ENCODE assay signal across 1 cellular context in the genomic region with DNA sequence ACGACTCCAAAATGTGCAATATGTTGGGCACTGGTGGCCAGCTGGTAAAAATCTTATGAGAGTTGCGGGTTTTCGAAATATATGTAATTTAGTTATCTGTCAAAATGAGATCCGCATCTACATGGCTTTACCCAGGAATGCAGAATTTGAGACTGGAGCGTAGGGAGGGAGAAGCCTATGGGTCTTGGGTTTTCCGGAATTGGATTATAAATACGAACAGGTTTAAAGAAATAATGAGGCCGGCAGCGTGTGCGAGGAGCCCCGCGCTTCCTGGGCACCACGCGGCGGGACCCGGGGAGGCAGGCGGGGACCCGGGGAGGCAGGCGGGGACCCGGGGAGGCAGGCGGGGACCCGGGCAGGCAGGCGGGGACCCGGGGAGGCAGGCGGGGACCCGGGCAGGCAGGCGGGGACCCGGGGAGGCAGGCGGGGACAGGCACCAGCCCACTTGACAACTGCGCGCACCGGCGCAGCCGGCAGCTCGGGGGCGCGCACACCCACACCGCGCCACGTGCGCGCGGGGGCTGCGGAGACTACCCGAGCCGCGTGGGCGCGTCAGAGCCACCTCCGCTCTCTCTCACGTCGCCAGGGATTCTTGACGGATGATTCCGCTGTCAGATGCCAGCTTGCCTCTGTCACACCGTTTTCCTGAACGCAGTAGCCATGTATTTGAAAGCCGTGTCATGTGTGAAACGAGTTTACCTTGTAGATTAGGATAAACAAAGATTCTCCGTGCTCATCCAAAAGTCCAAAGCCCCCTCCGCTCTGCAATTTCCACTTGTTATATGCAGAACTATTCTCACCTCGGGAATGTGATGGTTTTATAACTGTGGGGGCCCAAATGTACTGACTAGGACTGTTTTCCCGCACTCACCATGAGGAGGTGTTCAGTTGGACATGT.
TF ChIP-seq lines count a peak whose summit lies in the region.

No MANE protein-coding gene starts in this region.

TF ChIP-seq in K562, 482 proteins besides CTCF, POLR2A, EP300 and RAD21 (continued from another document):
- TF ChIP-seq, protein P1, sequence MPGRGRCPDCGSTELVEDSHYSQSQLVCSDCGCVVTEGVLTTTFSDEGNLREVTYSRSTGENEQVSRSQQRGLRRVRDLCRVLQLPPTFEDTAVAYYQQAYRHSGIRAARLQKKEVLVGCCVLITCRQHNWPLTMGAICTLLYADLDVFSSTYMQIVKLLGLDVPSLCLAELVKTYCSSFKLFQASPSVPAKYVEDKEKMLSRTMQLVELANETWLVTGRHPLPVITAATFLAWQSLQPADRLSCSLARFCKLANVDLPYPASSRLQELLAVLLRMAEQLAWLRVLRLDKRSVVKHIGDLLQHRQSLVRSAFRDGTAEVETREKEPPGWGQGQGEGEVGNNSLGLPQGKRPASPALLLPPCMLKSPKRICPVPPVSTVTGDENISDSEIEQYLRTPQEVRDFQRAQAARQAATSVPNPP (IDR thresholded peaks at IDR 0.05; ENCODE audit: borderline replicate concordance, insufficient read depth, insufficient read length): no peak
- TF ChIP-seq, protein P2, sequence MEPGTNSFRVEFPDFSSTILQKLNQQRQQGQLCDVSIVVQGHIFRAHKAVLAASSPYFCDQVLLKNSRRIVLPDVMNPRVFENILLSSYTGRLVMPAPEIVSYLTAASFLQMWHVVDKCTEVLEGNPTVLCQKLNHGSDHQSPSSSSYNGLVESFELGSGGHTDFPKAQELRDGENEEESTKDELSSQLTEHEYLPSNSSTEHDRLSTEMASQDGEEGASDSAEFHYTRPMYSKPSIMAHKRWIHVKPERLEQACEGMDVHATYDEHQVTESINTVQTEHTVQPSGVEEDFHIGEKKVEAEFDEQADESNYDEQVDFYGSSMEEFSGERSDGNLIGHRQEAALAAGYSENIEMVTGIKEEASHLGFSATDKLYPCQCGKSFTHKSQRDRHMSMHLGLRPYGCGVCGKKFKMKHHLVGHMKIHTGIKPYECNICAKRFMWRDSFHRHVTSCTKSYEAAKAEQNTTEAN (CRISPR knock-in tag; IDR thresholded peaks at IDR 0.05): peak; percentile 81
- TF ChIP-seq, protein P3, sequence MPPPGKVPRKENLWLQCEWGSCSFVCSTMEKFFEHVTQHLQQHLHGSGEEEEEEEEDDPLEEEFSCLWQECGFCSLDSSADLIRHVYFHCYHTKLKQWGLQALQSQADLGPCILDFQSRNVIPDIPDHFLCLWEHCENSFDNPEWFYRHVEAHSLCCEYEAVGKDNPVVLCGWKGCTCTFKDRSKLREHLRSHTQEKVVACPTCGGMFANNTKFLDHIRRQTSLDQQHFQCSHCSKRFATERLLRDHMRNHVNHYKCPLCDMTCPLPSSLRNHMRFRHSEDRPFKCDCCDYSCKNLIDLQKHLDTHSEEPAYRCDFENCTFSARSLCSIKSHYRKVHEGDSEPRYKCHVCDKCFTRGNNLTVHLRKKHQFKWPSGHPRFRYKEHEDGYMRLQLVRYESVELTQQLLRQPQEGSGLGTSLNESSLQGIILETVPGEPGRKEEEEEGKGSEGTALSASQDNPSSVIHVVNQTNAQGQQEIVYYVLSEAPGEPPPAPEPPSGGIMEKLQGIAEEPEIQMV (tag; conservative IDR thresholded peaks at IDR 0.05; ENCODE audit: low read depth): no peak
- no peak for TF ChIP-seq SNIP1 (IDR thresholded peaks at IDR 0.05; ENCODE audit: low read depth)
- TF ChIP-seq FUS (optimal IDR thresholded peaks at IDR 0.05; ENCODE audit: low read depth, low read length): no peak
- no peak for TF ChIP-seq KLF1 (tag; IDR thresholded peaks at IDR 0.05)
- no peak for TF ChIP-seq PHTF2 (CRISPR knock-in tag; IDR thresholded peaks at IDR 0.05)
- no peak for TF ChIP-seq ZNF408 (CRISPR knock-in tag; IDR thresholded peaks at IDR 0.05; ENCODE audit: low read depth)
- peak; percentile 62; the same call in 1 of the 2 replicates for TF ChIP-seq BRD4 (IDR thresholded peaks at IDR 0.05)
- TF ChIP-seq GABPA (tag; conservative IDR thresholded peaks at IDR 0.05; ENCODE audit: low read depth): no peak
- TF ChIP-seq RB1 (IDR thresholded peaks at IDR 0.05; ENCODE audit: low read depth): peak; percentile 72
- TF ChIP-seq CEBPG (CRISPR knock-in tag; IDR thresholded peaks at IDR 0.05): peak; percentile 39; the same call in 1 of the 2 replicates
- no peak for TF ChIP-seq CEBPG (tag; conservative IDR thresholded peaks at IDR 0.05 in 1 of 2, IDR thresholded peaks at IDR 0.05 in 1 of 2)
- peak; percentile 41 for TF ChIP-seq HNRNPLL (IDR thresholded peaks at IDR 0.05; ENCODE audit: low read depth, low read length, poor library complexity, severe bottlenecking)
- peak in 1 of 2 experiments; percentile 63; a peak in 2 of 4 replicates for TF ChIP-seq MAZ (CRISPR knock-in tag; conservative IDR thresholded peaks at IDR 0.05 in 1 of 2, IDR thresholded peaks at IDR 0.05 in 1 of 2)
- TF ChIP-seq HCFC1 (IDR thresholded peaks at IDR 0.05; ENCODE audit: low read depth, low read length): no peak
- no peak for TF ChIP-seq SP1 (CRISPR knock-in tag; IDR thresholded peaks at IDR 0.05)
- TF ChIP-seq ETV6 (IDR thresholded peaks at IDR 0.05; ENCODE audit: borderline replicate concordance in 1 of 2, low read depth in 2 of 2, low read length in 1 of 2): no peak
- TF ChIP-seq ETV6 (CRISPR knock-in tag; IDR thresholded peaks at IDR 0.05; ENCODE audit: borderline replicate concordance): peak; percentile 73; the same call in 1 of the 2 replicates
- TF ChIP-seq ZNF316 (IDR thresholded peaks at IDR 0.05): no peak
- TF ChIP-seq HSF4 (CRISPR knock-in tag; IDR thresholded peaks at IDR 0.05; ENCODE audit: borderline replicate concordance): no peak
- TF ChIP-seq MEF2A (IDR thresholded peaks at IDR 0.05; ENCODE audit: control insufficient read depth, low read depth, low read length): no peak
- TF ChIP-seq, protein P4, sequence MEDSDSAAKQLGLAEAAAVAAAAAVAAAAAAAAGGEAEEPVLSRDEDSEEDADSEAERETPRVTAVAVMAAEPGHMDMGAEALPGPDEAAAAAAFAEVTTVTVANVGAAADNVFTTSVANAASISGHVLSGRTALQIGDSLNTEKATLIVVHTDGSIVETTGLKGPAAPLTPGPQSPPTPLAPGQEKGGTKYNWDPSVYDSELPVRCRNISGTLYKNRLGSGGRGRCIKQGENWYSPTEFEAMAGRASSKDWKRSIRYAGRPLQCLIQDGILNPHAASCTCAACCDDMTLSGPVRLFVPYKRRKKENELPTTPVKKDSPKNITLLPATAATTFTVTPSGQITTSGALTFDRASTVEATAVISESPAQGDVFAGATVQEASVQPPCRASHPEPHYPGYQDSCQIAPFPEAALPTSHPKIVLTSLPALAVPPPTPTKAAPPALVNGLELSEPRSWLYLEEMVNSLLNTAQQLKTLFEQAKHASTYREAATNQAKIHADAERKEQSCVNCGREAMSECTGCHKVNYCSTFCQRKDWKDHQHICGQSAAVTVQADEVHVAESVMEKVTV (CRISPR knock-in tag; IDR thresholded peaks at IDR 0.05): no peak
- TF ChIP-seq NR1H2 (CRISPR knock-in tag; IDR thresholded peaks at IDR 0.05): no peak
- no peak for TF ChIP-seq ZEB2 (IDR thresholded peaks at IDR 0.05)
- TF ChIP-seq FOSL1 (tag; conservative IDR thresholded peaks at IDR 0.05): no peak
- no peak for TF ChIP-seq PHB (CRISPR knock-in tag; IDR thresholded peaks at IDR 0.05)
- TF ChIP-seq, protein P5, sequence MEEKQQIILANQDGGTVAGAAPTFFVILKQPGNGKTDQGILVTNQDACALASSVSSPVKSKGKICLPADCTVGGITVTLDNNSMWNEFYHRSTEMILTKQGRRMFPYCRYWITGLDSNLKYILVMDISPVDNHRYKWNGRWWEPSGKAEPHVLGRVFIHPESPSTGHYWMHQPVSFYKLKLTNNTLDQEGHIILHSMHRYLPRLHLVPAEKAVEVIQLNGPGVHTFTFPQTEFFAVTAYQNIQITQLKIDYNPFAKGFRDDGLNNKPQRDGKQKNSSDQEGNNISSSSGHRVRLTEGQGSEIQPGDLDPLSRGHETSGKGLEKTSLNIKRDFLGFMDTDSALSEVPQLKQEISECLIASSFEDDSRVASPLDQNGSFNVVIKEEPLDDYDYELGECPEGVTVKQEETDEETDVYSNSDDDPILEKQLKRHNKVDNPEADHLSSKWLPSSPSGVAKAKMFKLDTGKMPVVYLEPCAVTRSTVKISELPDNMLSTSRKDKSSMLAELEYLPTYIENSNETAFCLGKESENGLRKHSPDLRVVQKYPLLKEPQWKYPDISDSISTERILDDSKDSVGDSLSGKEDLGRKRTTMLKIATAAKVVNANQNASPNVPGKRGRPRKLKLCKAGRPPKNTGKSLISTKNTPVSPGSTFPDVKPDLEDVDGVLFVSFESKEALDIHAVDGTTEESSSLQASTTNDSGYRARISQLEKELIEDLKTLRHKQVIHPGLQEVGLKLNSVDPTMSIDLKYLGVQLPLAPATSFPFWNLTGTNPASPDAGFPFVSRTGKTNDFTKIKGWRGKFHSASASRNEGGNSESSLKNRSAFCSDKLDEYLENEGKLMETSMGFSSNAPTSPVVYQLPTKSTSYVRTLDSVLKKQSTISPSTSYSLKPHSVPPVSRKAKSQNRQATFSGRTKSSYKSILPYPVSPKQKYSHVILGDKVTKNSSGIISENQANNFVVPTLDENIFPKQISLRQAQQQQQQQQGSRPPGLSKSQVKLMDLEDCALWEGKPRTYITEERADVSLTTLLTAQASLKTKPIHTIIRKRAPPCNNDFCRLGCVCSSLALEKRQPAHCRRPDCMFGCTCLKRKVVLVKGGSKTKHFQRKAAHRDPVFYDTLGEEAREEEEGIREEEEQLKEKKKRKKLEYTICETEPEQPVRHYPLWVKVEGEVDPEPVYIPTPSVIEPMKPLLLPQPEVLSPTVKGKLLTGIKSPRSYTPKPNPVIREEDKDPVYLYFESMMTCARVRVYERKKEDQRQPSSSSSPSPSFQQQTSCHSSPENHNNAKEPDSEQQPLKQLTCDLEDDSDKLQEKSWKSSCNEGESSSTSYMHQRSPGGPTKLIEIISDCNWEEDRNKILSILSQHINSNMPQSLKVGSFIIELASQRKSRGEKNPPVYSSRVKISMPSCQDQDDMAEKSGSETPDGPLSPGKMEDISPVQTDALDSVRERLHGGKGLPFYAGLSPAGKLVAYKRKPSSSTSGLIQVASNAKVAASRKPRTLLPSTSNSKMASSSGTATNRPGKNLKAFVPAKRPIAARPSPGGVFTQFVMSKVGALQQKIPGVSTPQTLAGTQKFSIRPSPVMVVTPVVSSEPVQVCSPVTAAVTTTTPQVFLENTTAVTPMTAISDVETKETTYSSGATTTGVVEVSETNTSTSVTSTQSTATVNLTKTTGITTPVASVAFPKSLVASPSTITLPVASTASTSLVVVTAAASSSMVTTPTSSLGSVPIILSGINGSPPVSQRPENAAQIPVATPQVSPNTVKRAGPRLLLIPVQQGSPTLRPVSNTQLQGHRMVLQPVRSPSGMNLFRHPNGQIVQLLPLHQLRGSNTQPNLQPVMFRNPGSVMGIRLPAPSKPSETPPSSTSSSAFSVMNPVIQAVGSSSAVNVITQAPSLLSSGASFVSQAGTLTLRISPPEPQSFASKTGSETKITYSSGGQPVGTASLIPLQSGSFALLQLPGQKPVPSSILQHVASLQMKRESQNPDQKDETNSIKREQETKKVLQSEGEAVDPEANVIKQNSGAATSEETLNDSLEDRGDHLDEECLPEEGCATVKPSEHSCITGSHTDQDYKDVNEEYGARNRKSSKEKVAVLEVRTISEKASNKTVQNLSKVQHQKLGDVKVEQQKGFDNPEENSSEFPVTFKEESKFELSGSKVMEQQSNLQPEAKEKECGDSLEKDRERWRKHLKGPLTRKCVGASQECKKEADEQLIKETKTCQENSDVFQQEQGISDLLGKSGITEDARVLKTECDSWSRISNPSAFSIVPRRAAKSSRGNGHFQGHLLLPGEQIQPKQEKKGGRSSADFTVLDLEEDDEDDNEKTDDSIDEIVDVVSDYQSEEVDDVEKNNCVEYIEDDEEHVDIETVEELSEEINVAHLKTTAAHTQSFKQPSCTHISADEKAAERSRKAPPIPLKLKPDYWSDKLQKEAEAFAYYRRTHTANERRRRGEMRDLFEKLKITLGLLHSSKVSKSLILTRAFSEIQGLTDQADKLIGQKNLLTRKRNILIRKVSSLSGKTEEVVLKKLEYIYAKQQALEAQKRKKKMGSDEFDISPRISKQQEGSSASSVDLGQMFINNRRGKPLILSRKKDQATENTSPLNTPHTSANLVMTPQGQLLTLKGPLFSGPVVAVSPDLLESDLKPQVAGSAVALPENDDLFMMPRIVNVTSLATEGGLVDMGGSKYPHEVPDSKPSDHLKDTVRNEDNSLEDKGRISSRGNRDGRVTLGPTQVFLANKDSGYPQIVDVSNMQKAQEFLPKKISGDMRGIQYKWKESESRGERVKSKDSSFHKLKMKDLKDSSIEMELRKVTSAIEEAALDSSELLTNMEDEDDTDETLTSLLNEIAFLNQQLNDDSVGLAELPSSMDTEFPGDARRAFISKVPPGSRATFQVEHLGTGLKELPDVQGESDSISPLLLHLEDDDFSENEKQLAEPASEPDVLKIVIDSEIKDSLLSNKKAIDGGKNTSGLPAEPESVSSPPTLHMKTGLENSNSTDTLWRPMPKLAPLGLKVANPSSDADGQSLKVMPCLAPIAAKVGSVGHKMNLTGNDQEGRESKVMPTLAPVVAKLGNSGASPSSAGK (IDR thresholded peaks at IDR 0.05): peak; percentile 95
- TF ChIP-seq ZNF551 (CRISPR knock-in tag; IDR thresholded peaks at IDR 0.05): no peak
- TF ChIP-seq ZNF23 (CRISPR knock-in tag; IDR thresholded peaks at IDR 0.05): no peak
- no peak for TF ChIP-seq E2F3 (CRISPR knock-in tag; IDR thresholded peaks at IDR 0.05)
- TF ChIP-seq POLR2AphosphoS5 (IDR thresholded peaks at IDR 0.05; ENCODE audit: control insufficient read depth, insufficient read depth, low read depth, low read length): 0 out of 2 replicates have a peak, but pooled peaks have one; percentile 59
- peak; percentile 60; the same call in 1 of the 2 replicates for TF ChIP-seq SMAD4 (CRISPR knock-in tag; conservative IDR thresholded peaks at IDR 0.05)
- no peak for TF ChIP-seq SLC30A9 (CRISPR knock-in tag; IDR thresholded peaks at IDR 0.05)
- TF ChIP-seq MECOM (CRISPR knock-in tag; IDR thresholded peaks at IDR 0.05): no peak
